ENCODE assay signal across 12 cellular contexts in genomic region chr6:145904878-145905277, GRCh38. TPM values are rescaled to one million over a fixed set of nuclear protein-coding genes. Genes with fewer than 3 reads are reported as not detected.
DNase-seq lines count a peak whose midpoint lies in the region; ATAC-seq and TF ChIP-seq lines count a peak whose summit lies in the region.
"Had no signal": no experiment of that assay in that cellular context is flagged by ENCODE, and none has a peak within 500 bp of the region (broad histone marks: within the 10 kb centered on the region; RNA-seq: fewer than 3 reads in every experiment).

No MANE protein-coding gene starts in this region.

- TF ChIP-seq CTCF in mucosa of descending colon (IDR thresholded peaks at IDR 0.05): no peak

- DNase-seq in NCI-H2196 treated with DMSO at 0.1 percent for 48 hours (lab: John Stamatoyannopoulos, UW; ENCODE audit: unreplicated experiment) (peak; percentile 22), mucosa of descending colon (peak in 1 of 3 donors; percentile 33), HCEC 1CT (no peak), mucosa of gallbladder (ENCODE audit: low spot score) (no peak), glomerular visceral epithelial cell (ENCODE audit: extremely low spot score) (no peak), HuH-7.5 (ENCODE audit: low spot score) (no peak)
- DNase-seq: activated CD4-positive, alpha-beta T cell treated with anti-CD3 and anti-CD28 coated beads for 36 hours; NCI-H446 treated with DMSO at 0.1 percent for 48 hours had no signal

- no peaks in the 10 kb centered on the region for H3K36me3 ChIP-seq in mucosa of descending colon (ENCODE audit: low read depth)

- intact Hi-C loops in mucosa of descending colon (cut with DNase I, micrococcal nuclease): no loop called here

- H3K9me3 ChIP-seq in mucosa of descending colon: no peaks in the 10 kb centered on the region

- ATAC-seq in GM18867 (IDR thresholded peaks at IDR 0.05; ENCODE audit: unreplicated experiment) (peak; percentile 80), HG02678 (IDR thresholded peaks at IDR 0.05; ENCODE audit: unreplicated experiment) (peak; percentile 54), mucosa of descending colon (peak; percentile 97)
- ATAC-seq: activated CD4-positive, alpha-beta T cell treated with anti-CD3 and anti-CD28 coated beads for 36 hours had no signal

- H3K4me1 ChIP-seq in mucosa of descending colon (ENCODE audit: low read depth): peaks cover 7% of the 10 kb centered on the region

- no peak overlapping the region for H3K4me3 ChIP-seq in mucosa of descending colon
- H3K4me3 ChIP-seq: cardiac muscle cell, hepatocyte had no signal

RNA-seq across cellular contexts. Expression of gene SHPRH, which starts 59.3 kb away (rescaled TPM):
- 10 to 100 TPM; 12.8 to 24.3 (median 16.7) TPM for total RNA-seq in mucosa of descending colon
- total RNA-seq in mucosa of gallbladder: 17.1 TPM
